In genomic region chr10:110387983-110388681, GRCh38 we compare ENCODE assay signal across 8 cellular contexts.
DNase-seq lines count a peak whose midpoint lies in the region; ATAC-seq and TF ChIP-seq lines count a peak whose summit lies in the region.

No MANE protein-coding gene starts in this region.

- H3K9ac ChIP-seq in PC-3 (ENCODE audit: low read length), result no peak overlapping the region

- ATAC-seq in GM18870 (IDR thresholded peaks at IDR 0.05; ENCODE audit: unreplicated experiment) (peak; percentile 78), HG02759 (IDR thresholded peaks at IDR 0.05; ENCODE audit: unreplicated experiment) (peak; percentile 85), PC-3 (no peak; the same call in 1 of the 2 replicates)
- peak; percentile 85 to 86 for ATAC-seq in natural killer cell treated with Interleukin-12 subunit alpha and Interleukin-12 subunit beta and Interleukin-15 and Interleukin-18, amount 100 ng/mL, for 72 hours

- no peaks in the 10 kb centered on the region for H3K9me2 ChIP-seq in PC-3 (replicated peaks; ENCODE audit: low read length)

- peak overlapping the region; percentile 87 for H3K4me3 Mint-ChIP-seq in natural killer cell treated with Interleukin-12 subunit alpha and Interleukin-12 subunit beta and Interleukin-15 and Interleukin-18, amount 100 ng/mL, for 72 hours
- no peak overlapping the region for H3K4me3 Mint-ChIP-seq in mesothelial cell of epicardium

- BruUV-seq in PC-3 (replicated peaks; lab: Mats Ljungman, UMichigan), result no TSS peak

- no peaks in the 10 kb centered on the region for H3F3A ChIP-seq in PC-3 (ENCODE audit: low read length, unreplicated experiment)

- no peak overlapping the region for H3K4me2 ChIP-seq in PC-3 (ENCODE audit: low read length)

- no peak for TF ChIP-seq CTCF in mesothelial cell of epicardium (IDR thresholded peaks at IDR 0.05; ENCODE audit: unreplicated experiment)
- TF ChIP-seq CTCF in PC-3 (conservative IDR thresholded peaks at IDR 0.05; ENCODE audit: low read depth, low read length), result no peak

- H3K4me3 ChIP-seq in PC-3 (ENCODE audit: low read length), result no peak overlapping the region

- H3K36me3 Mint-ChIP-seq in natural killer cell treated with Interleukin-12 subunit alpha and Interleukin-12 subunit beta and Interleukin-15 and Interleukin-18, amount 100 ng/mL, for 72 hours, result peaks cover 5% of the 10 kb centered on the region
- no peaks in the 10 kb centered on the region for H3K36me3 Mint-ChIP-seq in mesothelial cell of epicardium

- peaks cover 2% of the 10 kb centered on the region for H3K9me3 Mint-ChIP-seq in natural killer cell treated with Interleukin-12 subunit alpha and Interleukin-12 subunit beta and Interleukin-15 and Interleukin-18, amount 100 ng/mL, for 72 hours
- peaks cover 8% of the 10 kb centered on the region for H3K9me3 Mint-ChIP-seq in mesothelial cell of epicardium

- no peaks in the 10 kb centered on the region for H3K4me1 ChIP-seq in PC-3 (ENCODE audit: insufficient read depth, low read length)

- H4K20me1 ChIP-seq in PC-3 (ENCODE audit: low read length), result no peaks in the 10 kb centered on the region

- no peaks in the 10 kb centered on the region for H3K79me2 ChIP-seq in PC-3 (ENCODE audit: low read length)

- no peaks in the 10 kb centered on the region for H3K36me3 ChIP-seq in PC-3 (ENCODE audit: low read depth, low read length)

- peak; percentile 61 for DNase-seq in UCSD-AML1 (lab: John Stamatoyannopoulos, UW; ENCODE audit: unreplicated experiment)
- DNase-seq in natural killer cell treated with Interleukin-12 subunit alpha and Interleukin-12 subunit beta and Interleukin-15 and Interleukin-18, amount 100 ng/mL, for 72 hours (ENCODE audit: low spot score), result peak; percentile 78
- DNase-seq in NCI-H1694 (lab: John Stamatoyannopoulos, UW), result no peak
- DNase-seq in SKM-1 (lab: John Stamatoyannopoulos, UW; ENCODE audit: unreplicated experiment), result no peak
- DNase-seq in mesothelial cell of epicardium (ENCODE audit: low spot score in 2 of 2, unreplicated experiment in 2 of 2), result no peak
- DNase-seq in PC-3, result no peak

- POLR2A ChIA-PET in PC-3 (lab: Charles Lee; ENCODE audit: unreplicated experiment), result interaction anchor here (0.8 kb wide), 1 partner anchor 20 kb away, joined by 5 read pairs; no protein-coding TSS in a partner anchor

- intact Hi-C loops in PC-3 (cut with micrococcal nuclease), result no loop called here

- peaks cover 0 to 2% of the 10 kb centered on the region in 2 donors for H3K27me3 Mint-ChIP-seq in natural killer cell treated with Interleukin-12 subunit alpha and Interleukin-12 subunit beta and Interleukin-15 and Interleukin-18, amount 100 ng/mL, for 72 hours
- peaks cover 2% of the 10 kb centered on the region for H3K27me3 Mint-ChIP-seq in mesothelial cell of epicardium (ENCODE audit: low read depth)

- no peaks in the 10 kb centered on the region for H3K9me3 ChIP-seq in PC-3 (ENCODE audit: low read length)

- H3K4me1 Mint-ChIP-seq in natural killer cell treated with Interleukin-12 subunit alpha and Interleukin-12 subunit beta and Interleukin-15 and Interleukin-18, amount 100 ng/mL, for 72 hours (ENCODE audit: low read depth in 2 of 2), result peaks cover 44 to 53% of the 10 kb centered on the region in 2 donors
- peaks cover 15% of the 10 kb centered on the region for H3K4me1 Mint-ChIP-seq in mesothelial cell of epicardium

- CTCF ChIA-PET in PC-3 (lab: Charles Lee), result no interaction called here

- no peak overlapping the region for H2AFZ ChIP-seq in PC-3 (ENCODE audit: low read length)

- no peaks in the 10 kb centered on the region for H3K27me3 ChIP-seq in PC-3 (ENCODE audit: low read length)

- H3K27ac ChIP-seq in PC-3 (ENCODE audit: low read length), result no peak overlapping the region

- peak overlapping the region; percentile 91 to 100 for H3K27ac Mint-ChIP-seq in natural killer cell treated with Interleukin-12 subunit alpha and Interleukin-12 subunit beta and Interleukin-15 and Interleukin-18, amount 100 ng/mL, for 72 hours
- H3K27ac Mint-ChIP-seq in mesothelial cell of epicardium, result no peak overlapping the region

Comparison
In these comparisons a context has a peak if more than half of its experiments do, and no peak if none do; other contexts are left out.
1. DNase-seq: peak in UCSD-AML1 (single experiment) and natural killer cell treated with Interleukin-12 subunit alpha and Interleukin-12 subunit beta and Interleukin-15 and Interleukin-18, amount 100 ng/mL, for 72 hours (single experiment); none in NCI-H1694 (single experiment), SKM-1 (single experiment), mesothelial cell of epicardium (0 of 2) and PC-3 (single experiment).